Comparison of ENCODE assay signal across 8 cellular contexts in the genomic region with DNA sequence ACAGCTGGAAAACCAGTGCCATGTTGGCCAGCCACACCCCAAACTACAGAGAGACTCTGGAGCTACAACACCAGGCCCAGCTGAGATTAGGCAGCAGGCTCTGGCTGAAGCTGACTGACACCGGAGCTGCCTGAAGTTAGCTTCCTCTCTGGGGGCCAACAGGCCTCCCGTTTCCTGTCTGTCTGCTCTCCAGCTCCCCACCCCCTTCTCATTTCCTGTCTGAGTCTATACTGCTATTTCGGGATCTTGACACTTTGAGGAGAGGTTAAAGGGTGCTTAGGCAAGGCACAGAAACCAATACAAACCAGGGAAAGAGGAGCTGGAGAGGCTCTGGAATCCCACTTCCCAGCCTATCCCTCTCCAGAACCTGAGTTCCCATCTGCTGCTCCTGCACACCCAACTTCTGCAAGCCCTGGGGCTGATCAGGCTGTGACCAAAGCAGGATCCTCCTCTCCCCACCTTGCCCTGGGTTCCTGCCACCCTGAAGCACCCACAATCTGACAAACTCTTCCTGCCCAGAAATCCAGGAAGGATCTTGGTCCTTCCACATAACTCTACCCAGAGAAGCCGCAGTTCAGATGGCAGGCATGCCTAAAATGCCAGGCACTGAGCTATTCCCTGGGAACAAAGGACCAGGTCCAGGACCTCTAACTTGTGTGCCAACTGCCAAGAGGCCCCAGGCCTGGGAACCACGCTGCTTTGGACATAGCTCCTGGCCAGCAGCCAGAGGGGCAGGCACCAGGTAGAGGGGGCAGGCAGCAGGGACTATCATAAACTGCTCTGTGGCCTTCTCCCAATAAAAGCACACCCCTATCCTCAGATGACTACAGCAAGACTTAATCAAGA. TPM values are rescaled to one million over a fixed set of nuclear protein-coding genes. Genes with fewer than 3 reads are reported as not detected.
DNase-seq lines count a peak whose midpoint lies in the region; ATAC-seq, FAIRE-seq and TF ChIP-seq lines count a peak whose summit lies in the region.

No MANE protein-coding gene starts in this region.

- H3K36me3 ChIP-seq in Peyer's patch (peaks cover 0 to 5% (median 0%) of the 10 kb centered on the region in 3 donors), rectal smooth muscle tissue (ENCODE audit: control insufficient read depth, insufficient read depth, low read length) (peaks cover under 1% of the 10 kb centered on the region)

- no peak for FAIRE-seq in urothelium cell line (lab: Jason Lieb, UNC)

- H3K4me3 ChIP-seq in Peyer's patch (peak overlapping the region in 2 of 4 donors; percentile 2 to 13), rectal smooth muscle tissue (ENCODE audit: low read length) (peak overlapping the region; percentile 44)

- peak overlapping the region; percentile 26 for H3K9ac ChIP-seq in rectal smooth muscle tissue (ENCODE audit: low read length)

- TF ChIP-seq POLR2A in Peyer's patch (IDR thresholded peaks at IDR 0.05): no peak

- no peaks in the 10 kb centered on the region for H3K27me3 ChIP-seq in Peyer's patch
- no peaks in the 10 kb centered on the region for H3K27me3 ChIP-seq in rectal smooth muscle tissue (ENCODE audit: control insufficient read depth, insufficient read depth, low read length)

- no peaks in the 10 kb centered on the region for H3K9me3 ChIP-seq in Peyer's patch

- peak in 2 of 3 donors; percentile 88 to 90 for DNase-seq in Peyer's patch
- DNase-seq in activated T-helper 1 cell treated with anti-CD3 and anti-CD28 coated beads, Interleukin-2, amount 50 U/mL, for 16 hours (ENCODE audit: low read depth in 1 of 2, low spot score in 1 of 2): peak; percentile 45 to 53
- DNase-seq in globus pallidus (ENCODE audit: low spot score): peak; percentile 71
- DNase-seq in urothelium cell line (ENCODE audit: low spot score): peak; percentile 79
- DNase-seq in NCI-H1436 treated with DMSO at 0.1 percent for 48 hours (lab: John Stamatoyannopoulos, UW): no peak

- TF ChIP-seq CTCF in Peyer's patch (IDR thresholded peaks at IDR 0.05): no peak

- peak; percentile 63 for ATAC-seq in GM18861 (IDR thresholded peaks at IDR 0.05; ENCODE audit: unreplicated experiment)
- ATAC-seq in HG02981 (IDR thresholded peaks at IDR 0.05; ENCODE audit: unreplicated experiment): peak; percentile 57

- H3K4me1 ChIP-seq in Peyer's patch (peaks cover 0 to 48% (median 39%) of the 10 kb centered on the region in 4 donors), rectal smooth muscle tissue (ENCODE audit: control insufficient read depth, insufficient read depth, low read length) (peaks cover 3% of the 10 kb centered on the region)

- H3K27ac ChIP-seq in Peyer's patch: peak overlapping the region; percentile 74 to 88 (median 80)
- peak overlapping the region; percentile 21 for H3K27ac ChIP-seq in rectal smooth muscle tissue (ENCODE audit: low read depth, low read length)

RNA-seq across cellular contexts. Expression of a gene that starts 39.9 kb away (rescaled TPM):
- 10 to 100 TPM in 3 of 4 donors, 1 to 10 TPM in 1; 3.7 to 18.2 (median 15.5) TPM for total RNA-seq in Peyer's patch

RNA-seq across cellular contexts. Expression of a gene that starts 44.0 kb away (rescaled TPM):
- 10 to 100 TPM in 2 of 4 donors, 1 to 10 TPM in 2; 2.1 to 40.4 (median 8.2) TPM for total RNA-seq in Peyer's patch

RNA-seq across cellular contexts. Expression of a gene that starts 57.8 kb away (rescaled TPM):
- 1 to 10 TPM in 1 of 4 donors, under 1 TPM in 1, not detected in 2; 0.35 to 1.0 TPM for total RNA-seq in Peyer's patch
